Comparison of ENCODE assay signal across 10 cellular contexts in the genomic region with DNA sequence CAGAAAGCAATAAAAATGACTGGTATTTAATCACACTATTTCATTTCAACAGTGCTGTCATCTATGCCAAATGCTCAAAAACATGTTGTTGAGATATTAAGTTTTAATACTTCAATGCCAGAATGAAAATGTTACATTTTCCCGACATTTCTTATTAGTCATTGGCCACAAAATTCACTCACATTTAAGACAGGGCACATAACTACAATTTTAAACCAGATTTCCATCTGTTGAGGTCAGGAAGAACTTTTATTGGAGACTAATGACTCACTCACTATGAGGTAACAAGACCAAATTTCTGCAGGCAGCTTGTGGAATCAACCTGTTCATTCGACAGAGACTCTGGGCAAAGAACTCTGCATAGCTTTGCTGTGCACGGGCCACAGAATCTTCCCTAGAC. TPM values are rescaled to one million over a fixed set of nuclear protein-coding genes. Genes with fewer than 3 reads are reported as not detected.
DNase-seq lines count a peak whose midpoint lies in the region; ATAC-seq and TF ChIP-seq lines count a peak whose summit lies in the region.
"Had no signal": no experiment of that assay in that cellular context is flagged by ENCODE, and none has a peak within 500 bp of the region (broad histone marks: within the 10 kb centered on the region; RNA-seq: fewer than 3 reads in every experiment).

No MANE protein-coding gene starts in this region.

- no peaks in the 10 kb centered on the region for H3K27me3 Mint-ChIP-seq in CD4-positive, CD25-positive, alpha-beta regulatory T cell
- H3K27me3 Mint-ChIP-seq in naive thymus-derived CD8-positive, alpha-beta T cell, result no peaks in the 10 kb centered on the region

- H3K4me3 Mint-ChIP-seq in CD4-positive, CD25-positive, alpha-beta regulatory T cell, result no peak overlapping the region
- no peak overlapping the region for H3K4me3 Mint-ChIP-seq in naive thymus-derived CD8-positive, alpha-beta T cell

- H3K9me3 ChIP-seq in CD4-positive, CD25-positive, alpha-beta regulatory T cell (ENCODE audit: control insufficient read depth in 2 of 2, low read length in 2 of 2), result no peaks in the 10 kb centered on the region
- no peaks in the 10 kb centered on the region for H3K9me3 ChIP-seq in osteoblast (ENCODE audit: low read depth, low read length)
- H3K9me3 ChIP-seq: upper lobe of right lung had no signal

- H3K36me3 ChIP-seq in CD4-positive, CD25-positive, alpha-beta regulatory T cell (ENCODE audit: control insufficient read depth, insufficient read depth, low read length), result peaks cover 40% of the 10 kb centered on the region
- no peaks in the 10 kb centered on the region for H3K36me3 ChIP-seq in osteoblast (ENCODE audit: insufficient read depth, low read length)

- ATAC-seq in CD4-positive, CD25-positive, alpha-beta regulatory T cell (ENCODE audit: low read depth in 2 of 2), result no peak
- ATAC-seq in naive thymus-derived CD8-positive, alpha-beta T cell, result no peak
- no peak for ATAC-seq in HG03025 (IDR thresholded peaks at IDR 0.05; ENCODE audit: low FRiP score, unreplicated experiment)
- ATAC-seq: sciatic nerve, upper lobe of right lung had no signal

- no peaks in the 10 kb centered on the region for H3K79me2 ChIP-seq in osteoblast (ENCODE audit: insufficient read depth, low read length)

- H3K4me1 Mint-ChIP-seq in CD4-positive, CD25-positive, alpha-beta regulatory T cell, result peaks cover 17 to 42% (median 34%) of the 10 kb centered on the region in 4 donors
- peaks cover 14 to 39% (median 34%) of the 10 kb centered on the region in 4 donors for H3K4me1 Mint-ChIP-seq in naive thymus-derived CD8-positive, alpha-beta T cell

- no peak overlapping the region for H2AFZ ChIP-seq in osteoblast (ENCODE audit: low read length)

- no peaks in the 10 kb centered on the region for H3K9me3 Mint-ChIP-seq in CD4-positive, CD25-positive, alpha-beta regulatory T cell
- H3K9me3 Mint-ChIP-seq in naive thymus-derived CD8-positive, alpha-beta T cell, result no peaks in the 10 kb centered on the region

- no peaks in the 10 kb centered on the region for H3K4me1 ChIP-seq in CD4-positive, CD25-positive, alpha-beta regulatory T cell (ENCODE audit: control insufficient read depth, insufficient read depth, low read length, poor library complexity, severe bottlenecking)
- peaks cover 24% of the 10 kb centered on the region for H3K4me1 ChIP-seq in osteoblast (ENCODE audit: insufficient read depth, low read length)

- peaks cover 34% of the 10 kb centered on the region for H3K36me3 Mint-ChIP-seq in CD4-positive, CD25-positive, alpha-beta regulatory T cell
- H3K36me3 Mint-ChIP-seq in naive thymus-derived CD8-positive, alpha-beta T cell, result peaks cover 0 to 78% (median 6%) of the 10 kb centered on the region in 3 donors

- peaks cover 33% of the 10 kb centered on the region for H4K20me1 ChIP-seq in osteoblast (ENCODE audit: insufficient read depth, low read length)

- H3K27ac ChIP-seq in CD4-positive, CD25-positive, alpha-beta regulatory T cell (ENCODE audit: insufficient read depth, low read length, poor library complexity, severe bottlenecking), result no peak overlapping the region
- peak overlapping the region; percentile 3 for H3K27ac ChIP-seq in osteoblast (ENCODE audit: low read depth, low read length)
- H3K27ac ChIP-seq: upper lobe of right lung had no signal

- peak overlapping the region in 2 of 3 donors; percentile 56 to 62 for H3K27ac Mint-ChIP-seq in CD4-positive, CD25-positive, alpha-beta regulatory T cell
- H3K27ac Mint-ChIP-seq in naive thymus-derived CD8-positive, alpha-beta T cell, result peak overlapping the region in 3 of 10 donors; percentile 60 to 83 (median 77)

- no peak for DNase-seq in CD4-positive, CD25-positive, alpha-beta regulatory T cell
- DNase-seq in M059J (ENCODE audit: low read depth) (peak; percentile 94), dedifferentiated amniotic fluid mesenchymal stem cell (ENCODE audit: extremely low spot score) (peak; percentile 64), osteoblast (ENCODE audit: insufficient read length, low spot score, missing footprints) (peak; percentile 72), DMS79 (lab: John Stamatoyannopoulos, UW) (no peak), SKM-1 treated with dmso at 0.1 percent for 144 hours (lab: John Stamatoyannopoulos, UW; ENCODE audit: unreplicated experiment) (no peak)
- DNase-seq in naive thymus-derived CD8-positive, alpha-beta T cell, result no peak
- DNase-seq: upper lobe of right lung had no signal

- H3K4me2 ChIP-seq in osteoblast (ENCODE audit: insufficient read depth, low read length), result peak overlapping the region; percentile 9

- no peak for TF ChIP-seq CTCF in osteoblast (IDR thresholded peaks at IDR 0.05; ENCODE audit: extremely low read depth, low read depth, low read length)

- H3K4me3 ChIP-seq in CD4-positive, CD25-positive, alpha-beta regulatory T cell (ENCODE audit: low read depth, low read length), result no peak overlapping the region
- H3K4me3 ChIP-seq in osteoblast (ENCODE audit: insufficient read depth, low read length), result no peak overlapping the region
- H3K4me3 ChIP-seq: upper lobe of right lung had no signal

- POLR2A ChIA-PET in naive thymus-derived CD8-positive, alpha-beta T cell (lab: Charles Lee), result no interaction called here

- no peaks in the 10 kb centered on the region for H3K27me3 ChIP-seq in CD4-positive, CD25-positive, alpha-beta regulatory T cell (ENCODE audit: control insufficient read depth, insufficient read depth, low read length)
- no peaks in the 10 kb centered on the region for H3K27me3 ChIP-seq in osteoblast (ENCODE audit: insufficient read depth, low read length)
- H3K27me3 ChIP-seq: upper lobe of right lung had no signal

RNA-seq across cellular contexts. Expression of a gene that starts 36.8 kb away (rescaled TPM):
- total RNA-seq in CD4-positive, CD25-positive, alpha-beta regulatory T cell, result 42.3 TPM
- 10 to 100 TPM in 1 of 4 donors, 1 to 10 TPM in 3; 6.7 to 10.3 (median 8.4) TPM for polyA plus RNA-seq in CD4-positive, CD25-positive, alpha-beta regulatory T cell
- total RNA-seq in M059J (2014; rRNA removed; shearing (Covaris generic)), result 1.7 and 5.2 TPM in 2 replicates
- 7.6 and 8.5 TPM in 2 replicates for total RNA-seq in osteoblast
- total RNA-seq in naive thymus-derived CD8-positive, alpha-beta T cell, result 10 to 100 TPM; 34.4 to 34.8 TPM
- 10 to 100 TPM in 1 of 3 donors, 1 to 10 TPM in 2; 7.6 to 10.2 (median 9.6) TPM for polyA plus RNA-seq in naive thymus-derived CD8-positive, alpha-beta T cell

RNA-seq across cellular contexts. Expression of a gene that starts 44.2 kb away (rescaled TPM):
- 0.35 TPM for total RNA-seq in CD4-positive, CD25-positive, alpha-beta regulatory T cell
- polyA plus RNA-seq in CD4-positive, CD25-positive, alpha-beta regulatory T cell, result 1 to 10 TPM in 3 of 4 donors, under 1 TPM in 1; 0.91 to 1.2 (median 1.1) TPM
- total RNA-seq in M059J (2014; rRNA removed; shearing (Covaris generic)), result 0.47 and 1.1 TPM in 2 replicates
- 0.36 and 0.59 TPM in 2 replicates for total RNA-seq in osteoblast
- total RNA-seq in naive thymus-derived CD8-positive, alpha-beta T cell, result 1 to 10 TPM; 2.7 to 3.8 TPM
- polyA plus RNA-seq in naive thymus-derived CD8-positive, alpha-beta T cell, result 1 to 10 TPM in 2 of 3 donors, under 1 TPM in 1; 0.89 to 1.3 (median 1.0) TPM

RNA-seq across cellular contexts. Expression of a gene that starts 44.4 kb away (rescaled TPM):
- total RNA-seq in CD4-positive, CD25-positive, alpha-beta regulatory T cell, result 102 TPM
- polyA plus RNA-seq in CD4-positive, CD25-positive, alpha-beta regulatory T cell, result 100 to 1,000 TPM; 194 to 239 (median 210) TPM
- total RNA-seq in M059J (2014; rRNA removed; shearing (Covaris generic)), result 117 and 146 TPM in 2 replicates
- total RNA-seq in osteoblast, result 51.4 and 54.8 TPM in 2 replicates
- 100 to 1,000 TPM; 126 to 130 TPM for total RNA-seq in naive thymus-derived CD8-positive, alpha-beta T cell
- 100 to 1,000 TPM; 128 to 167 (median 167) TPM for polyA plus RNA-seq in naive thymus-derived CD8-positive, alpha-beta T cell

Comparison
In these comparisons a context has a peak if more than half of its experiments do, and no peak if none do; other contexts are left out.
1. DNase-seq: peak in M059J (single experiment), dedifferentiated amniotic fluid mesenchymal stem cell (single experiment) and osteoblast (single experiment); none in CD4-positive, CD25-positive, alpha-beta regulatory T cell (0 of 3), naive thymus-derived CD8-positive, alpha-beta T cell (0 of 10), DMS79 (single experiment) and SKM-1 treated with dmso at 0.1 percent for 144 hours (single experiment).